8 cellular contexts compared by ENCODE assay signal in genomic region chr17:4948166-4948996, GRCh38. TPM values are rescaled to one million over a fixed set of nuclear protein-coding genes. Genes with fewer than 3 reads are reported as not detected.
A peak's percentile ranks its signal among the peaks of the same experiment; 100 is the strongest.
DNase-seq lines count a peak whose midpoint lies in the region; ATAC-seq and TF ChIP-seq lines count a peak whose summit lies in the region.

Gene PFN1, minus strand, starts transcription at chr17:4948530. Its CDS starts 136 bp downstream, at chr17:4948394.

- no peak for TF ChIP-seq CTCF in progenitor cell of endocrine pancreas (IDR thresholded peaks at IDR 0.05; ENCODE audit: unreplicated experiment)
- no peak for TF ChIP-seq CTCF in type B pancreatic cell (conservative IDR thresholded peaks at IDR 0.05)

- peaks cover 38% of the 10 kb centered on the region for H3K36me3 Mint-ChIP-seq in T-helper 1 cell treated with Interleukin-12 subunit alpha and Interleukin-12 subunit beta and Interleukin-4 antibody, amounts not matched to agents 30 μg/mL and 1 μg/mL, for 36 hours (ENCODE audit: low read depth)
- H3K36me3 Mint-ChIP-seq in progenitor cell of endocrine pancreas (ENCODE audit: insufficient read depth) (peaks cover 7% of the 10 kb centered on the region), type B pancreatic cell (peaks cover 13% of the 10 kb centered on the region)

- intact Hi-C loops in left cardiac atrium (cut with DNase I) = no loop called here

- ATAC-seq in left cardiac atrium = peak; percentile 74 to 79

- peak within 1 kb of the TSS; percentile 99 for H3K4me3 Mint-ChIP-seq in T-helper 1 cell treated with Interleukin-12 subunit alpha and Interleukin-12 subunit beta and Interleukin-4 antibody, amounts not matched to agents 30 μg/mL and 1 μg/mL, for 36 hours
- H3K4me3 Mint-ChIP-seq in progenitor cell of endocrine pancreas (ENCODE audit: low read depth) (peak within 1 kb of the TSS; percentile 85), type B pancreatic cell (peak within 1 kb of the TSS; percentile 96)

- DNase-seq in COLO829 (ENCODE audit: low spot score) (peak; percentile 86), H4 (ENCODE audit: low spot score) (peak; percentile 69), NCI-H1436 (lab: John Stamatoyannopoulos, UW) (peak; percentile 85), amniotic stem cell (lab: John Stamatoyannopoulos, UW) (peak; percentile 81), left cardiac atrium (peak; percentile 91), progenitor cell of endocrine pancreas (ENCODE audit: low spot score, unreplicated experiment) (peak; percentile 51), type B pancreatic cell (ENCODE audit: extremely low spot score, unreplicated experiment) (peak; percentile 81)

- peak within 1 kb of the TSS; percentile 99 for H3K27ac Mint-ChIP-seq in T-helper 1 cell treated with Interleukin-12 subunit alpha and Interleukin-12 subunit beta and Interleukin-4 antibody, amounts not matched to agents 30 μg/mL and 1 μg/mL, for 36 hours
- H3K27ac Mint-ChIP-seq in progenitor cell of endocrine pancreas (peak within 1 kb of the TSS; percentile 98), type B pancreatic cell (peak within 1 kb of the TSS; percentile 97)

- no peaks in the 10 kb centered on the region for H3K9me3 Mint-ChIP-seq in T-helper 1 cell treated with Interleukin-12 subunit alpha and Interleukin-12 subunit beta and Interleukin-4 antibody, amounts not matched to agents 30 μg/mL and 1 μg/mL, for 36 hours
- H3K9me3 Mint-ChIP-seq in progenitor cell of endocrine pancreas (ENCODE audit: low read depth) (no peaks in the 10 kb centered on the region), type B pancreatic cell (no peaks in the 10 kb centered on the region)

- H3K27me3 Mint-ChIP-seq in T-helper 1 cell treated with Interleukin-12 subunit alpha and Interleukin-12 subunit beta and Interleukin-4 antibody, amounts not matched to agents 30 μg/mL and 1 μg/mL, for 36 hours (ENCODE audit: low read depth) = no peaks in the 10 kb centered on the region
- H3K27me3 Mint-ChIP-seq in progenitor cell of endocrine pancreas (no peaks in the 10 kb centered on the region), type B pancreatic cell (no peaks in the 10 kb centered on the region)

- H3K4me1 Mint-ChIP-seq in T-helper 1 cell treated with Interleukin-12 subunit alpha and Interleukin-12 subunit beta and Interleukin-4 antibody, amounts not matched to agents 30 μg/mL and 1 μg/mL, for 36 hours (ENCODE audit: low read depth) = peaks cover 28% of the 10 kb centered on the region
- H3K4me1 Mint-ChIP-seq in progenitor cell of endocrine pancreas (ENCODE audit: low read depth) = peaks cover 34% of the 10 kb centered on the region
- H3K4me1 Mint-ChIP-seq in type B pancreatic cell (ENCODE audit: unreplicated experiment) = peaks cover 37% of the 10 kb centered on the region

RNA-seq across cellular contexts. Expression of gene PFN1, which starts in this region (rescaled TPM):
- total RNA-seq in H4 (2014; rRNA removed; shearing (Covaris generic)) = 738 and 894 TPM in 2 replicates
- total RNA-seq in left cardiac atrium = 100 to 1,000 TPM; 254 to 303 TPM
- 372 and 404 TPM in 2 replicates for total RNA-seq in progenitor cell of endocrine pancreas
- total RNA-seq in type B pancreatic cell (ENCODE audit: low replicate concordance) = 404 and 455 TPM in 2 replicates

Comparison
In these comparisons a context has a peak if more than half of its experiments do, and no peak if none do; other contexts are left out.
1. Peak in every context shown above with its lines: DNase-seq and ATAC-seq.